In the genomic region with DNA sequence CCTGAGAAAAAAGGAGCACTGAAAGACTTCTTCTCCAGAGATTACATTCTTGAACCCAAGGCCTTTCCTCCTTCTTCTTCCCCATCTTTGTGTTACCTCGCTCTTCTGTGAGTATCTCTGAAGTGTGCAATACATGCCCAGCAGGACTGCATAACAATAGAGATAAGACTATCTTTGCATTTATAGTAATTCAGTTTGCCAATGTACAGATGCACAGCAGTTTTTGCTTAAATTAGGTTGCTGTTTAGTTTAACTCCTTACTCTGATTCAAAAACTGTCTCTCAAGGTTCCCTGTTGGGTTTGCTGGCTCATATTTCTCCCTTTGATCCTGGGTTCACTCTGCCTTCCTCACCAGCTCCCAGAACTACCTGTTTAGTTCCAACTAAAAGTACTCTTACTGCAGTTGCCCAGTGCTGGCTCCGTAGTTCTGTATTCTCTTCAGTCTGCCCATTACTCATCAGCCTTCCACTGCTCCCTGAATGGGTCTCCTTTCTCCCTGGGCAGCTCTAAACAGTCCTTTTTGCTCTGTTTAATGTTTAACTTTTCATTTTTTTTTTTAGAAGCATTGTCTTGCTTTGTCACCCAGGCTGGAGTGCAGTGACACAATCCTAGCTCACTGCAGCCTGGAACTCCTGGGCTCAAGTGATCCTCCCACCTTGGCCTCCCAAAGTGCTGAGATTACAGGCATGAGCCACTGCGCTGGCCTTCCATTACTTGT, we compare ENCODE assay signal across 1 cellular context.
TF ChIP-seq lines count a peak whose summit lies in the region.

No MANE protein-coding gene starts in this region.

TF ChIP-seq in GM23338, 12 proteins besides CTCF, POLR2A, EP300 and RAD21 (continued from another document):
- TF ChIP-seq, protein P1, sequence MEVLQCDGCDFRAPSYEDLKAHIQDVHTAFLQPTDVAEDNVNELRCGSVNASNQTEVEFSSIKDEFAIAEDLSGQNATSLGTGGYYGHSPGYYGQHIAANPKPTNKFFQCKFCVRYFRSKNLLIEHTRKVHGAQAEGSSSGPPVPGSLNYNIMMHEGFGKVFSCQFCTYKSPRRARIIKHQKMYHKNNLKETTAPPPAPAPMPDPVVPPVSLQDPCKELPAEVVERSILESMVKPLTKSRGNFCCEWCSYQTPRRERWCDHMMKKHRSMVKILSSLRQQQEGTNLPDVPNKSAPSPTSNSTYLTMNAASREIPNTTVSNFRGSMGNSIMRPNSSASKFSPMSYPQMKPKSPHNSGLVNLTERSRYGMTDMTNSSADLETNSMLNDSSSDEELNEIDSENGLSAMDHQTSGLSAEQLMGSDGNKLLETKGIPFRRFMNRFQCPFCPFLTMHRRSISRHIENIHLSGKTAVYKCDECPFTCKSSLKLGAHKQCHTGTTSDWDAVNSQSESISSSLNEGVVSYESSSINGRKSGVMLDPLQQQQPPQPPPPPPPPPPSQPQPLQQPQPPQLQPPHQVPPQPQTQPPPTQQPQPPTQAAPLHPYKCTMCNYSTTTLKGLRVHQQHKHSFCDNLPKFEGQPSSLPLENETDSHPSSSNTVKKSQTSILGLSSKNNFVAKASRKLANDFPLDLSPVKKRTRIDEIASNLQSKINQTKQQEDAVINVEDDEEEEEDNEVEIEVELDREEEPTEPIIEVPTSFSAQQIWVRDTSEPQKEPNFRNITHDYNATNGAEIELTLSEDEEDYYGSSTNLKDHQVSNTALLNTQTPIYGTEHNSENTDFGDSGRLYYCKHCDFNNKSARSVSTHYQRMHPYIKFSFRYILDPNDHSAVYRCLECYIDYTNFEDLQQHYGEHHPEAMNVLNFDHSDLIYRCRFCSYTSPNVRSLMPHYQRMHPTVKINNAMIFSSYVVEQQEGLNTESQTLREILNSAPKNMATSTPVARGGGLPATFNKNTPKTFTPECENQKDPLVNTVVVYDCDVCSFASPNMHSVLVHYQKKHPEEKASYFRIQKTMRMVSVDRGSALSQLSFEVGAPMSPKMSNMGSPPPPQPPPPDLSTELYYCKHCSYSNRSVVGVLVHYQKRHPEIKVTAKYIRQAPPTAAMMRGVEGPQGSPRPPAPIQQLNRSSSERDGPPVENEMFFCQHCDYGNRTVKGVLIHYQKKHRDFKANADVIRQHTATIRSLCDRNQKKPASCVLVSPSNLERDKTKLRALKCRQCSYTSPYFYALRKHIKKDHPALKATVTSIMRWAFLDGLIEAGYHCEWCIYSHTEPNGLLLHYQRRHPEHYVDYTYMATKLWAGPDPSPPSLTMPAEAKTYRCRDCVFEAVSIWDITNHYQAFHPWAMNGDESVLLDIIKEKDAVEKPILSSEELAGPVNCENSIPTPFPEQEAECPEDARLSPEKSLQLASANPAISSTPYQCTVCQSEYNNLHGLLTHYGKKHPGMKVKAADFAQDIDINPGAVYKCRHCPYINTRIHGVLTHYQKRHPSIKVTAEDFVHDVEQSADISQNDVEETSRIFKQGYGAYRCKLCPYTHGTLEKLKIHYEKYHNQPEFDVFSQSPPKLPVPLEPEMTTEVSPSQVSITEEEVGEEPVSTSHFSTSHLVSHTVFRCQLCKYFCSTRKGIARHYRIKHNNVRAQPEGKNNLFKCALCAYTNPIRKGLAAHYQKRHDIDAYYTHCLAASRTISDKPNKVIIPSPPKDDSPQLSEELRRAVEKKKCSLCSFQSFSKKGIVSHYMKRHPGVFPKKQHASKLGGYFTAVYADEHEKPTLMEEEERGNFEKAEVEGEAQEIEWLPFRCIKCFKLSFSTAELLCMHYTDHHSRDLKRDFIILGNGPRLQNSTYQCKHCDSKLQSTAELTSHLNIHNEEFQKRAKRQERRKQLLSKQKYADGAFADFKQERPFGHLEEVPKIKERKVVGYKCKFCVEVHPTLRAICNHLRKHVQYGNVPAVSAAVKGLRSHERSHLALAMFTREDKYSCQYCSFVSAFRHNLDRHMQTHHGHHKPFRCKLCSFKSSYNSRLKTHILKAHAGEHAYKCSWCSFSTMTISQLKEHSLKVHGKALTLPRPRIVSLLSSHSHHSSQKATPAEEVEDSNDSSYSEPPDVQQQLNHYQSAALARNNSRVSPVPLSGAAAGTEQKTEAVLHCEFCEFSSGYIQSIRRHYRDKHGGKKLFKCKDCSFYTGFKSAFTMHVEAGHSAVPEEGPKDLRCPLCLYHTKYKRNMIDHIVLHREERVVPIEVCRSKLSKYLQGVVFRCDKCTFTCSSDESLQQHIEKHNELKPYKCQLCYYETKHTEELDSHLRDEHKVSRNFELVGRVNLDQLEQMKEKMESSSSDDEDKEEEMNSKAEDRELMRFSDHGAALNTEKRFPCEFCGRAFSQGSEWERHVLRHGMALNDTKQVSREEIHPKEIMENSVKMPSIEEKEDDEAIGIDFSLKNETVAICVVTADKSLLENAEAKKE (CRISPR knock-in tag; IDR thresholded peaks at IDR 0.05) = no peak
- no peak for TF ChIP-seq CREB1 (CRISPR knock-in tag; IDR thresholded peaks at IDR 0.05; ENCODE audit: low read depth)
- TF ChIP-seq, protein P2, sequence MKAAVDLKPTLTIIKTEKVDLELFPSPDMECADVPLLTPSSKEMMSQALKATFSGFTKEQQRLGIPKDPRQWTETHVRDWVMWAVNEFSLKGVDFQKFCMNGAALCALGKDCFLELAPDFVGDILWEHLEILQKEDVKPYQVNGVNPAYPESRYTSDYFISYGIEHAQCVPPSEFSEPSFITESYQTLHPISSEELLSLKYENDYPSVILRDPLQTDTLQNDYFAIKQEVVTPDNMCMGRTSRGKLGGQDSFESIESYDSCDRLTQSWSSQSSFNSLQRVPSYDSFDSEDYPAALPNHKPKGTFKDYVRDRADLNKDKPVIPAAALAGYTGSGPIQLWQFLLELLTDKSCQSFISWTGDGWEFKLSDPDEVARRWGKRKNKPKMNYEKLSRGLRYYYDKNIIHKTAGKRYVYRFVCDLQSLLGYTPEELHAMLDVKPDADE (IDR thresholded peaks at IDR 0.05) = no peak
- no peak for TF ChIP-seq EZH2 (IDR thresholded peaks at IDR 0.05; ENCODE audit: low read depth, unreplicated experiment)
- no peak for TF ChIP-seq ZNF114 (CRISPR knock-in tag; IDR thresholded peaks at IDR 0.05)
